21 cellular contexts compared by ENCODE assay signal in the genomic region with DNA sequence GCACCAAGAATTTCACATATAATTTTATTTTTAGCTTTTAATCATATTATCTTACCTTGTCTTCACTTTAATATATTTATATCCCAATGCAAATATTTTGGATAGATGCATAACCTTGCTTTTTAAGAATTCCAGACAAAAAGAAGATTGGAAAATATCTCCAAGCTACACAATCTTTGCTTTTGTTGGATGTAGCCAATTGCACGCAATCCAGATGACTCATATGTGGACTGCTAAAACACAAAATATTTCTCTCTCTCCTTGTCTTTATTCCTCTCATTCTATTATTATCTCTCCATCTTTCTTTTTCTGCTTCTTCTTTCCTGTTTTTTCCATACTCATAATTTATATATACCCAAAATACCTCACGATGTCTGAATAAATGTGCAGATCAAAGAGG.
DNase-seq lines count a peak whose midpoint lies in the region; ATAC-seq, FAIRE-seq and TF ChIP-seq lines count a peak whose summit lies in the region.
"Had no signal": no experiment of that assay in that cellular context is flagged by ENCODE, and none has a peak within 500 bp of the region (broad histone marks: within the 10 kb centered on the region; RNA-seq: fewer than 3 reads in every experiment).

No MANE protein-coding gene starts in this region.

- H3K27me3 Mint-ChIP-seq in osteocyte (ENCODE audit: unreplicated experiment) = no peaks in the 10 kb centered on the region
- H3K27me3 Mint-ChIP-seq: stimulated activated naive B cell treated with anti-CD40 and anti-IgM and Interleukin-4, amounts not matched to agents 10 μg/mL and 1 μg/mL and 100 μg/mL, for 72 hours had no signal

- peaks cover 27% of the 10 kb centered on the region for H3K4me1 Mint-ChIP-seq in osteocyte (ENCODE audit: unreplicated experiment)
- H3K4me1 Mint-ChIP-seq: activated naive CD8-positive, alpha-beta T cell treated with anti-CD3 and anti-CD28 coated beads, Interleukin-2, amount 50 U/mL, for 24 hours; stimulated activated naive B cell treated with anti-CD40 and anti-IgM and Interleukin-4, amounts not matched to agents 10 μg/mL and 1 μg/mL and 100 μg/mL, for 72 hours had no signal

- H3K4me1 ChIP-seq in SJSA1 (replicated peaks) (peaks cover 12% of the 10 kb centered on the region), endothelial cell of umbilical vein (ENCODE audit: control insufficient read depth, extremely low read depth, insufficient read depth, low read length) (no peaks in the 10 kb centered on the region), kidney (ENCODE audit: control insufficient read depth in 1 of 2, insufficient read depth in 1 of 2, low read depth in 1 of 2, low read length in 2 of 2) (no peaks in the 10 kb centered on the region)
- H3K4me1 ChIP-seq: right atrium auricular region had no signal

- BruUV-seq in endothelial cell of umbilical vein (replicated peaks; lab: Mats Ljungman, UMichigan) = no TSS peak

- H2AFZ ChIP-seq in endothelial cell of umbilical vein (ENCODE audit: low read depth, low read length) = no peak overlapping the region

- H3K27me3 ChIP-seq in SJSA1 (replicated peaks) (no peaks in the 10 kb centered on the region), endothelial cell of umbilical vein (ENCODE audit: control insufficient read depth in 2 of 2, insufficient read depth in 2 of 2, low read length in 2 of 2) (no peaks in the 10 kb centered on the region)
- H3K27me3 ChIP-seq: right atrium auricular region had no signal

- ATAC-seq in HG03175 (IDR thresholded peaks at IDR 0.05; ENCODE audit: unreplicated experiment) = no peak
- ATAC-seq: activated naive CD8-positive, alpha-beta T cell treated with anti-CD3 and anti-CD28 coated beads, Interleukin-2, amount 50 U/mL, for 24 hours; stimulated activated naive B cell treated with anti-CD40 and anti-IgM and Interleukin-4, amounts not matched to agents 10 μg/mL and 1 μg/mL and 100 μg/mL, for 72 hours had no signal

- FAIRE-seq in endothelial cell of umbilical vein (lab: Jason Lieb, UNC) (no peak), kidney (lab: Jason Lieb, UNC) (no peak)

- in situ Hi-C loops in ACHN (cut with HindIII; ENCODE audit: low pct_ligation_motif_present, low pct_unique_long_range_greater_than_20kb, low sequenced_read_pairs) = no loop called here

- H3K4me3 ChIP-seq in SJSA1 (no peak overlapping the region), endothelial cell of umbilical vein (replicated peaks in 1 of 3; ENCODE audit: insufficient read depth in 1 of 3, low read depth in 1 of 3, low read length in 3 of 3) (no peak overlapping the region), kidney (ENCODE audit: low read length in 2 of 2) (no peak overlapping the region)
- H3K4me3 ChIP-seq: HAP-1, right atrium auricular region had no signal

- peak overlapping the region; percentile 94 for H3K27ac Mint-ChIP-seq in osteocyte (ENCODE audit: unreplicated experiment)
- H3K27ac Mint-ChIP-seq: activated naive CD8-positive, alpha-beta T cell treated with anti-CD3 and anti-CD28 coated beads, Interleukin-2, amount 50 U/mL, for 24 hours; activated T-helper 1 cell treated with anti-CD3 and anti-CD28 coated beads, Interleukin-12 subunit alpha, Interleukin-12 subunit beta, Interleukin-2, Interleukin-4 antibody, amounts not matched to agents 30 ng/mL and 10 ng/mL and 1 ng/mL, durations not matched to agents 14 hours and 24 hours and 36 hours; stimulated activated naive B cell treated with anti-CD40 and anti-IgM and Interleukin-4, amounts not matched to agents 10 μg/mL and 1 μg/mL and 100 μg/mL, for 72 hours had no signal

- H3K27ac ChIP-seq in SJSA1 (peak overlapping the region; percentile 42; the same call in 1 of the 2 replicates), endothelial cell of umbilical vein (ENCODE audit: insufficient read depth, low read depth, low read length) (no peak overlapping the region), kidney (ENCODE audit: low read depth in 2 of 2, low read length in 2 of 2) (no peak overlapping the region)
- H3K27ac ChIP-seq: KMS-11, right atrium auricular region had no signal

- CTCF ChIA-PET in endothelial cell of umbilical vein (lab: Charles Lee) = interaction anchor here (0.9 to 1.4 kb wide), 4 partner anchors 10 to 102 kb away, joined by 3 to 5 read pairs (median 3); no protein-coding TSS in a partner anchor

- no peaks in the 10 kb centered on the region for H3K36me3 ChIP-seq in SJSA1
- H3K36me3 ChIP-seq in endothelial cell of umbilical vein (ENCODE audit: control insufficient read depth in 2 of 2, extremely low read depth in 1 of 2, insufficient read depth in 2 of 2, low read length in 2 of 2) = no peaks in the 10 kb centered on the region
- H3K36me3 ChIP-seq in kidney (ENCODE audit: control insufficient read depth in 1 of 2, insufficient read depth in 2 of 2, low read length in 2 of 2) = no peaks in the 10 kb centered on the region
- H3K36me3 ChIP-seq: HAP-1, right atrium auricular region had no signal

- H3K4me3 Mint-ChIP-seq in osteocyte (ENCODE audit: unreplicated experiment) = peak overlapping the region; percentile 48
- H3K4me3 Mint-ChIP-seq: activated naive CD8-positive, alpha-beta T cell treated with anti-CD3 and anti-CD28 coated beads, Interleukin-2, amount 50 U/mL, for 24 hours; activated T-helper 1 cell treated with anti-CD3 and anti-CD28 coated beads, Interleukin-12 subunit alpha, Interleukin-12 subunit beta, Interleukin-2, Interleukin-4 antibody, amounts not matched to agents 30 ng/mL and 10 ng/mL and 1 ng/mL, durations not matched to agents 14 hours and 24 hours and 36 hours; stimulated activated naive B cell treated with anti-CD40 and anti-IgM and Interleukin-4, amounts not matched to agents 10 μg/mL and 1 μg/mL and 100 μg/mL, for 72 hours had no signal

- TF ChIP-seq CTCF in endothelial cell of umbilical vein (IDR thresholded peaks at IDR 0.05; ENCODE audit: extremely low read depth in 1 of 2, insufficient read depth in 1 of 2, low read depth in 1 of 2, low read length in 2 of 2) = no peak
- TF ChIP-seq CTCF in osteocyte (IDR thresholded peaks at IDR 0.05) = no peak
- TF ChIP-seq CTCF in kidney (IDR thresholded peaks at IDR 0.05; ENCODE audit: borderline replicate concordance, extremely low read depth, insufficient read depth) = no peak

- TF ChIP-seq POLR2A in endothelial cell of umbilical vein (IDR thresholded peaks at IDR 0.05; ENCODE audit: low read depth, low read length) = no peak

- no peak overlapping the region for H3K9ac ChIP-seq in endothelial cell of umbilical vein (replicated peaks; ENCODE audit: extremely low read depth, insufficient read depth, low read length)
- H3K9ac ChIP-seq in kidney (ENCODE audit: low read length in 2 of 2) = no peak overlapping the region
- H3K9ac ChIP-seq: KMS-11 had no signal

- no peaks in the 10 kb centered on the region for H3K79me2 ChIP-seq in endothelial cell of umbilical vein (ENCODE audit: control insufficient read depth, insufficient read depth, low read length)

- intact Hi-C loops in endothelial cell of umbilical vein (cut with micrococcal nuclease) (no loop called here), kidney (cut with DNase I) (no loop called here)

- H3K36me3 Mint-ChIP-seq in osteocyte (ENCODE audit: unreplicated experiment) = peaks cover 3% of the 10 kb centered on the region
- H3K36me3 Mint-ChIP-seq: stimulated activated naive B cell treated with anti-CD40 and anti-IgM and Interleukin-4, amounts not matched to agents 10 μg/mL and 1 μg/mL and 100 μg/mL, for 72 hours had no signal

- H3K9me1 ChIP-seq in endothelial cell of umbilical vein (replicated peaks; ENCODE audit: control insufficient read depth, extremely low read depth, insufficient read depth, low read length) = no peaks in the 10 kb centered on the region

- peaks cover 9% of the 10 kb centered on the region for H3K9me3 Mint-ChIP-seq in osteocyte (ENCODE audit: unreplicated experiment)
- H3K9me3 Mint-ChIP-seq: activated T-helper 1 cell treated with anti-CD3 and anti-CD28 coated beads, Interleukin-12 subunit alpha, Interleukin-12 subunit beta, Interleukin-2, Interleukin-4 antibody, amounts not matched to agents 30 ng/mL and 10 ng/mL and 1 ng/mL, durations not matched to agents 14 hours and 24 hours and 36 hours had no signal

- H3K9me3 ChIP-seq in SJSA1 (replicated peaks) (no peaks in the 10 kb centered on the region), endothelial cell of umbilical vein (replicated peaks; ENCODE audit: control insufficient read depth, insufficient read depth, low read length) (no peaks in the 10 kb centered on the region), kidney (ENCODE audit: control insufficient read depth in 1 of 2, low read length in 2 of 2) (no peaks in the 10 kb centered on the region)
- H3K9me3 ChIP-seq: right atrium auricular region had no signal

- dilution Hi-C loops in endothelial cell of umbilical vein (cut with MboI; ENCODE audit: extremely low pct_ligation_motif_present, low sequenced_read_pairs) = no loop called here

- DNase-seq in EH (ENCODE audit: low read depth) (peak; percentile 69), SJSA1 (ENCODE audit: low read depth in 1 of 2, low spot score in 2 of 2) (peak in 1 of 2 experiments; percentile 2), endothelial cell of umbilical vein (ENCODE audit: low read depth, low spot score) (peak; percentile 3), osteocyte (ENCODE audit: extremely low spot score, unreplicated experiment) (no peak), kidney (no peak), GF-D8 (lab: John Stamatoyannopoulos, UW) (no peak), ACHN (no peak)
- DNase-seq: activated CD4-positive, CD25-positive, alpha-beta regulatory T cell treated with anti-CD3 and anti-CD28 coated beads, Interleukin-2, amount 50 U/mL, for 72 hours; activated CD8-positive, alpha-beta memory T cell treated with anti-CD3 and anti-CD28 coated beads for 24 hours; activated naive CD8-positive, alpha-beta T cell treated with anti-CD3 and anti-CD28 coated beads, Interleukin-2, amount 50 U/mL, for 24 hours; COR-L47; cortex of kidney; NCI-H1105; occipital lobe; stimulated activated naive B cell treated with anti-CD40 and anti-IgM and Interleukin-4, amounts not matched to agents 10 μg/mL and 1 μg/mL and 100 μg/mL, for 72 hours; T1000 had no signal

- H3K4me2 ChIP-seq in endothelial cell of umbilical vein (ENCODE audit: insufficient read depth, low read length) = no peak overlapping the region
- H3K4me2 ChIP-seq: KMS-11 had no signal

- POLR2A ChIA-PET in endothelial cell of umbilical vein (lab: Charles Lee) = no interaction called here

- H4K20me1 ChIP-seq in endothelial cell of umbilical vein (replicated peaks; ENCODE audit: control insufficient read depth, extremely low read depth, insufficient read depth, low read length) = no peaks in the 10 kb centered on the region

TF ChIP-seq in endothelial cell of umbilical vein, 7 proteins besides CTCF, POLR2A, EP300 and RAD21 (continues in another document):
- no peak for TF ChIP-seq FOS (IDR thresholded peaks at IDR 0.05; ENCODE audit: borderline replicate concordance, insufficient read depth, low read length)
- no peak for TF ChIP-seq GATA2 (IDR thresholded peaks at IDR 0.05; ENCODE audit: insufficient read depth, insufficient read length, low read depth, low read length)
- TF ChIP-seq, protein P1, sequence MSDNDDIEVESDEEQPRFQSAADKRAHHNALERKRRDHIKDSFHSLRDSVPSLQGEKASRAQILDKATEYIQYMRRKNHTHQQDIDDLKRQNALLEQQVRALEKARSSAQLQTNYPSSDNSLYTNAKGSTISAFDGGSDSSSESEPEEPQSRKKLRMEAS (IDR thresholded peaks at IDR 0.05; ENCODE audit: insufficient read depth, insufficient read length) = no peak
- TF ChIP-seq POLR2AphosphoS5 (IDR thresholded peaks at IDR 0.05; ENCODE audit: insufficient read depth, low read depth, low read length) = no peak

Comparison
In these comparisons a context has a peak if more than half of its experiments do, and no peak if none do; other contexts are left out.
1. DNase-seq: peak in EH (single experiment) and endothelial cell of umbilical vein (single experiment); none in osteocyte (single experiment), kidney (single experiment), GF-D8 (single experiment) and ACHN (single experiment).